Comparison of ENCODE assay signal across 8 cellular contexts in genomic region chr22:19844423-19845368, GRCh38. TPM values are rescaled to one million over a fixed set of nuclear protein-coding genes. Genes with fewer than 3 reads are reported as not detected.
DNase-seq lines count a peak whose midpoint lies in the region; ATAC-seq and TF ChIP-seq lines count a peak whose summit lies in the region.

No MANE protein-coding gene starts in this region.

- H3K27me3 ChIP-seq in foreskin keratinocyte = no peaks in the 10 kb centered on the region

- no peaks in the 10 kb centered on the region for H3K36me3 Mint-ChIP-seq in T-helper 17 cell (ENCODE audit: low read depth)

- ATAC-seq in T-helper 17 cell = peak; percentile 57
- ATAC-seq in foreskin keratinocyte = peak; percentile 38
- ATAC-seq in GM21717 (IDR thresholded peaks at IDR 0.05; ENCODE audit: unreplicated experiment) = no peak

- H3K4me1 ChIP-seq in foreskin keratinocyte = peaks cover 30% of the 10 kb centered on the region

- peak overlapping the region; percentile 41 for H3K4me3 Mint-ChIP-seq in T-helper 17 cell

- H3K27ac ChIP-seq in foreskin keratinocyte (no peak overlapping the region), skin epidermis (peak overlapping the region in 20 of 21 experiments; percentile 37 to 85 (median 64))

- no peak overlapping the region for H3K4me3 ChIP-seq in skin epidermis

- no peaks in the 10 kb centered on the region for H3K27me3 Mint-ChIP-seq in T-helper 17 cell

- H3K27ac Mint-ChIP-seq in T-helper 17 cell = no peak overlapping the region

- peaks cover 13% of the 10 kb centered on the region for H3K4me1 Mint-ChIP-seq in T-helper 17 cell

- H3K9me3 ChIP-seq in T-helper 17 cell (ENCODE audit: control insufficient read depth, low read length, poor library complexity, severe bottlenecking) = no peaks in the 10 kb centered on the region

- TF ChIP-seq CTCF in foreskin keratinocyte (conservative IDR thresholded peaks at IDR 0.05) (peak; percentile 17), GM20000 (IDR thresholded peaks at IDR 0.05; ENCODE audit: extremely low read depth, missing control alignments) (no peak)

- peak; percentile 49 for DNase-seq in GM04503 (ENCODE audit: low read depth)
- no peak for DNase-seq in T-helper 17 cell
- no peak for DNase-seq in foreskin keratinocyte
- DNase-seq in NCI-H1048 (lab: John Stamatoyannopoulos, UW) = no peak
- no peak for DNase-seq in GM20000 (ENCODE audit: low spot score)
- DNase-seq in SHP77 treated with DMSO at 0.1 percent for 48 hours (lab: John Stamatoyannopoulos, UW) = no peak

RNA-seq across cellular contexts. Expression of gene GNB1L, which starts 10.0 kb away (rescaled TPM):
- 1 to 10 TPM; 5.0 to 6.2 TPM for total RNA-seq in T-helper 17 cell
- total RNA-seq in foreskin keratinocyte = 8.2 and 12.2 TPM in 2 replicates
- polyA plus RNA-seq in foreskin keratinocyte = 14.8 and 16.4 TPM in 2 replicates

RNA-seq across cellular contexts. Expression of gene RTL10, which starts 10.0 kb away (rescaled TPM):
- total RNA-seq in T-helper 17 cell (10 to 100 TPM; 12.4 to 13.1 TPM), foreskin keratinocyte (21.9 and 24.7 TPM in 2 replicates)
- polyA plus RNA-seq in foreskin keratinocyte = 18.0 and 18.1 TPM in 2 replicates
